Comparison of ENCODE assay signal across 27 cellular contexts in the genomic region with DNA sequence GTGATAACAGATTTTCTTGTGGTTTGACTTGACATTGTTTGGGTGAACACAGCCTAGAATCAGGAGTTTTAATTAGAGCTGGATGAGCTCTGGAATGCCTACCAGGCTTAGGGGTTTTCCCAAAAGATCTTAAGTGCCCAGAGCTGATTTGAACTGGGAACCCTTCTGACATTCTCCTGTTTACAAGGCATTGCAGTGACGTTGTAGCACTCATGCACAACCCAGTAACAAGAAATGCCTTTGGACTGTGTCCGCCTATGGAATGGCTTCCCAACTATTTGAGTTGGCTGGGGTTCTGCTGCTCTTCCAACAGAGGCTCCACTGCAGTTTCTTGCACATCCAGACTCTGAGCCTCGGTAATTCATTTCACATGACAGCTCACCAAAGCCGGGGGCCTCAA.
DNase-seq lines count a peak whose midpoint lies in the region; ATAC-seq, FAIRE-seq and TF ChIP-seq lines count a peak whose summit lies in the region.
"Had no signal": no experiment of that assay in that cellular context is flagged by ENCODE, and none has a peak within 500 bp of the region (broad histone marks: within the 10 kb centered on the region; RNA-seq: fewer than 3 reads in every experiment).

No MANE protein-coding gene starts in this region.

- H3K9me3 ChIP-seq in astrocyte (ENCODE audit: insufficient read depth, low read depth, low read length) (no peaks in the 10 kb centered on the region), hepatocyte (ENCODE audit: low read depth) (no peaks in the 10 kb centered on the region)

- H3K27me3 Mint-ChIP-seq in astrocyte (ENCODE audit: low read depth, unreplicated experiment) = no peaks in the 10 kb centered on the region
- no peaks in the 10 kb centered on the region for H3K27me3 Mint-ChIP-seq in progenitor cell of endocrine pancreas
- H3K27me3 Mint-ChIP-seq: activated B cell treated with CpG ODN at 0.5 μM for 24 hours; activated naive CD8-positive, alpha-beta T cell treated with anti-CD3 and anti-CD28 coated beads, Interleukin-2, amount 50 U/mL, for 24 hours; dendritic cell treated with granulocyte-macrophage colony-stimulating factor and Interleukin-4, amounts not matched to agents 40 ng/mL and 50 ng/mL, for 4 days had no signal

- H3K9ac ChIP-seq in astrocyte (ENCODE audit: low read length) = no peak overlapping the region

- H3K4me3 ChIP-seq in astrocyte (ENCODE audit: insufficient read depth, low read depth, low read length) (no peak overlapping the region), hepatocyte (no peak overlapping the region)
- H3K4me3 ChIP-seq: breast epithelium, tibial nerve had no signal

- WGBS in hepatocyte (ENCODE audit: low lambda C conversion rate, missing lambda C conversion rate) = 71% methylated on average over 4 of the region's 4 CpGs

- peak; percentile 1 for DNase-seq in ELR (ENCODE audit: low read depth)
- peak; percentile 72 for DNase-seq in astrocyte (ENCODE audit: low read depth)
- DNase-seq in hepatocyte (ENCODE audit: low spot score) = peak; percentile 10
- DNase-seq in progenitor cell of endocrine pancreas (ENCODE audit: low spot score, unreplicated experiment) = no peak
- no peak for DNase-seq in activated CD4-positive, alpha-beta T cell treated with anti-CD3 and anti-CD28 coated beads for 48 hours
- DNase-seq in 8988T = no peak
- DNase-seq: activated B cell treated with CpG ODN at 0.5 μM for 24 hours; activated CD4-positive, alpha-beta T cell treated with anti-CD3 and anti-CD28 coated beads, Interleukin-2, amount 50 U/mL, for 48 hours; activated effector memory CD4-positive, alpha-beta T cell treated with anti-CD3 and anti-CD28 coated beads, Interleukin-2, amount 50 U/mL, for 16 hours; activated naive CD8-positive, alpha-beta T cell treated with anti-CD3 and anti-CD28 coated beads, Interleukin-2, amount 50 U/mL, for 24 hours; foreskin keratinocyte; GDM1; hippocampal formation; islet precursor cell; Kasumi-1; NCI-H1092; NCI-H2029 treated with DMSO at 0.1 percent for 48 hours; NCI-H446; OCI-M1; retina; stimulated activated naive CD8-positive, alpha-beta T cell treated with anti-CD3 and anti-CD28 coated beads, Interleukin-15, amount 100 ng/mL, for 72 hours had no signal

- no peak overlapping the region for H3K27ac Mint-ChIP-seq in astrocyte (ENCODE audit: unreplicated experiment)
- H3K27ac Mint-ChIP-seq in progenitor cell of endocrine pancreas = no peak overlapping the region
- H3K27ac Mint-ChIP-seq: activated B cell treated with CpG ODN at 0.5 μM for 24 hours; activated naive CD8-positive, alpha-beta T cell treated with anti-CD3 and anti-CD28 coated beads, Interleukin-2, amount 50 U/mL, for 24 hours; CD14-positive monocyte; dendritic cell treated with granulocyte-macrophage colony-stimulating factor and Interleukin-4, amounts not matched to agents 40 ng/mL and 50 ng/mL, for 4 days; stimulated activated naive CD8-positive, alpha-beta T cell treated with anti-CD3 and anti-CD28 coated beads, Interleukin-15, amount 100 ng/mL, for 72 hours had no signal

- no peak for ATAC-seq in GM18873 (IDR thresholded peaks at IDR 0.05; ENCODE audit: low FRiP score, unreplicated experiment)
- ATAC-seq: activated naive CD8-positive, alpha-beta T cell treated with anti-CD3 and anti-CD28 coated beads, Interleukin-2, amount 50 U/mL, for 24 hours; foreskin keratinocyte; stimulated activated naive CD8-positive, alpha-beta T cell treated with anti-CD3 and anti-CD28 coated beads, Interleukin-15, amount 100 ng/mL, for 72 hours had no signal

- H3K27me3 ChIP-seq in astrocyte (ENCODE audit: insufficient read depth, low read length) = no peaks in the 10 kb centered on the region
- no peaks in the 10 kb centered on the region for H3K27me3 ChIP-seq in hepatocyte
- H3K27me3 ChIP-seq: breast epithelium, foreskin keratinocyte, neutrophil, tibial nerve had no signal

- H3K9me3 Mint-ChIP-seq in astrocyte (ENCODE audit: unreplicated experiment) = no peaks in the 10 kb centered on the region
- H3K9me3 Mint-ChIP-seq in progenitor cell of endocrine pancreas (ENCODE audit: low read depth) = peaks cover 3% of the 10 kb centered on the region
- H3K9me3 Mint-ChIP-seq: activated B cell treated with CpG ODN at 0.5 μM for 24 hours; activated naive CD8-positive, alpha-beta T cell treated with anti-CD3 and anti-CD28 coated beads, Interleukin-2, amount 50 U/mL, for 24 hours; dendritic cell treated with granulocyte-macrophage colony-stimulating factor and Interleukin-4, amounts not matched to agents 40 ng/mL and 50 ng/mL, for 4 days; stimulated activated naive CD8-positive, alpha-beta T cell treated with anti-CD3 and anti-CD28 coated beads, Interleukin-15, amount 100 ng/mL, for 72 hours had no signal

- H3K36me3 Mint-ChIP-seq in astrocyte (ENCODE audit: low read depth, unreplicated experiment) (no peaks in the 10 kb centered on the region), progenitor cell of endocrine pancreas (ENCODE audit: insufficient read depth) (no peaks in the 10 kb centered on the region)
- H3K36me3 Mint-ChIP-seq: CD14-positive monocyte had no signal

- H3K27ac ChIP-seq in astrocyte (ENCODE audit: low read depth, low read length) (no peak overlapping the region), hepatocyte (no peak overlapping the region)
- H3K27ac ChIP-seq: breast epithelium, foreskin keratinocyte, neutrophil, tibial nerve had no signal

- H3K4me3 Mint-ChIP-seq in astrocyte (ENCODE audit: unreplicated experiment) = no peak overlapping the region
- H3K4me3 Mint-ChIP-seq in progenitor cell of endocrine pancreas (ENCODE audit: low read depth) = no peak overlapping the region
- H3K4me3 Mint-ChIP-seq: activated B cell treated with CpG ODN at 0.5 μM for 24 hours; activated naive CD8-positive, alpha-beta T cell treated with anti-CD3 and anti-CD28 coated beads, Interleukin-2, amount 50 U/mL, for 24 hours; CD14-positive monocyte; dendritic cell treated with granulocyte-macrophage colony-stimulating factor and Interleukin-4, amounts not matched to agents 40 ng/mL and 50 ng/mL, for 4 days; stimulated activated naive CD8-positive, alpha-beta T cell treated with anti-CD3 and anti-CD28 coated beads, Interleukin-15, amount 100 ng/mL, for 72 hours had no signal

- no peak for TF ChIP-seq CTCF in astrocyte (IDR thresholded peaks at IDR 0.05; ENCODE audit: insufficient read depth, low read depth, low read length)
- TF ChIP-seq CTCF in hepatocyte (IDR thresholded peaks at IDR 0.05; ENCODE audit: poor library complexity) = no peak
- TF ChIP-seq CTCF in progenitor cell of endocrine pancreas (IDR thresholded peaks at IDR 0.05; ENCODE audit: unreplicated experiment) = no peak

- H3K4me1 ChIP-seq in astrocyte (ENCODE audit: insufficient read depth, low read length) (no peaks in the 10 kb centered on the region), hepatocyte (ENCODE audit: insufficient read depth) (peaks cover 3% of the 10 kb centered on the region)
- H3K4me1 ChIP-seq: breast epithelium, foreskin keratinocyte, tibial nerve had no signal

- H3K36me3 ChIP-seq in astrocyte (ENCODE audit: insufficient read depth, low read length) (no peaks in the 10 kb centered on the region), hepatocyte (replicated peaks; ENCODE audit: insufficient read depth, low read depth) (no peaks in the 10 kb centered on the region)
- H3K36me3 ChIP-seq: breast epithelium, neutrophil, tibial nerve had no signal

- no peaks in the 10 kb centered on the region for H3K9me2 ChIP-seq in hepatocyte (replicated peaks; ENCODE audit: insufficient read depth)

- no peak overlapping the region for H3K4me2 ChIP-seq in astrocyte (ENCODE audit: low read length)
- no peak overlapping the region for H3K4me2 ChIP-seq in hepatocyte

- H4K20me1 ChIP-seq in astrocyte (ENCODE audit: insufficient read depth, low read length) = no peaks in the 10 kb centered on the region
- no peaks in the 10 kb centered on the region for H4K20me1 ChIP-seq in hepatocyte (ENCODE audit: insufficient read depth, poor library complexity, severe bottlenecking)

- no peaks in the 10 kb centered on the region for H3K79me2 ChIP-seq in astrocyte (ENCODE audit: insufficient read depth, low read length)
- no peaks in the 10 kb centered on the region for H3K79me2 ChIP-seq in hepatocyte

- H3K4me1 Mint-ChIP-seq in astrocyte (ENCODE audit: low read depth, unreplicated experiment) (peaks cover 10% of the 10 kb centered on the region), progenitor cell of endocrine pancreas (ENCODE audit: low read depth) (no peaks in the 10 kb centered on the region)
- H3K4me1 Mint-ChIP-seq: activated B cell treated with CpG ODN at 0.5 μM for 24 hours; activated naive CD8-positive, alpha-beta T cell treated with anti-CD3 and anti-CD28 coated beads, Interleukin-2, amount 50 U/mL, for 24 hours; CD14-positive monocyte; stimulated activated naive CD8-positive, alpha-beta T cell treated with anti-CD3 and anti-CD28 coated beads, Interleukin-15, amount 100 ng/mL, for 72 hours had no signal

- FAIRE-seq in astrocyte (lab: Jason Lieb, UNC) = no peak

- H2AFZ ChIP-seq in astrocyte (ENCODE audit: low read depth, low read length) (no peak overlapping the region), hepatocyte (no peak overlapping the region)

Comparison
In these comparisons a context has a peak if more than half of its experiments do, and no peak if none do; other contexts are left out.
1. DNase-seq: peak in ELR (single experiment), astrocyte (single experiment) and hepatocyte (single experiment); none in progenitor cell of endocrine pancreas (single experiment), activated CD4-positive, alpha-beta T cell treated with anti-CD3 and anti-CD28 coated beads for 48 hours (single experiment) and 8988T (single experiment).